In the genomic region with DNA sequence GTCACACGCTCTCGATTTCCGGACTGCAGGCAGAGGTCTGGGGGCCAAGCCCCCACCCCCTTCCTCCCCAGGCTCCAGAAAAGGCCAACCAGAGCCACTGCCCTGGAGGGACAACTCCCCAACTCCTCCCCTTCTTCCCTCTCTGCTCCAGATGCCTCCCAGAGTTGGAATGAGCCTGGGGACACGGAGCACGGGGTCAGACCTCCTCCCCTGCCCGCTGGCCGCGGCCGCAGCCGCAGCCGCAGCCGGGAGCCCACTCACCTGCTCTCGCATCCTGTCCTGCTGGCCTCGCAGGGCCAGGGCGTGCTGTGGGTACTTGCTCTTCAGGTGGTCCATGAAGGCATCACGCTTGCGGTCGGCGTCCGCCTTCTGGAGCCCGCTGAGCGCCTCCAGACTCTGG, we compare ENCODE assay signal across 1 cellular context.
TF ChIP-seq lines count a peak whose summit lies in the region.

No MANE protein-coding gene starts in this region.

TF ChIP-seq in HepG2, 621 proteins besides CTCF, POLR2A, EP300 and RAD21 (continued from another document):
- TF ChIP-seq, protein P1, sequence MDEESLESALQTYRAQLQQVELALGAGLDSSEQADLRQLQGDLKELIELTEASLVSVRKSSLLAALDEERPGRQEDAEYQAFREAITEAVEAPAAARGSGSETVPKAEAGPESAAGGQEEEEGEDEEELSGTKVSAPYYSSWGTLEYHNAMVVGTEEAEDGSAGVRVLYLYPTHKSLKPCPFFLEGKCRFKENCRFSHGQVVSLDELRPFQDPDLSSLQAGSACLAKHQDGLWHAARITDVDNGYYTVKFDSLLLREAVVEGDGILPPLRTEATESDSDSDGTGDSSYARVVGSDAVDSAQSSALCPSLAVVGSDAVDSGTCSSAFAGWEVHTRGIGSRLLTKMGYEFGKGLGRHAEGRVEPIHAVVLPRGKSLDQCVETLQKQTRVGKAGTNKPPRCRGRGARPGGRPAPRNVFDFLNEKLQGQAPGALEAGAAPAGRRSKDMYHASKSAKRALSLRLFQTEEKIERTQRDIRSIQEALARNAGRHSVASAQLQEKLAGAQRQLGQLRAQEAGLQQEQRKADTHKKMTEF (CRISPR knock-in tag; IDR thresholded peaks at IDR 0.05) = no peak
- TF ChIP-seq MTF1 (CRISPR knock-in tag; IDR thresholded peaks at IDR 0.05) = no peak
- peak; percentile 30 for TF ChIP-seq AGO2 (optimal IDR thresholded peaks at IDR 0.05; ENCODE audit: low read depth, low read length)
- no peak for TF ChIP-seq FOXJ3 (CRISPR knock-in tag; IDR thresholded peaks at IDR 0.05; ENCODE audit: borderline replicate concordance)
- TF ChIP-seq STAG1 (CRISPR knock-in tag; IDR thresholded peaks at IDR 0.05) = no peak
